ENCODE assay signal across 21 cellular contexts in genomic region chr6:157014871-157015270, GRCh38.
DNase-seq lines count a peak whose midpoint lies in the region; ATAC-seq, FAIRE-seq and TF ChIP-seq lines count a peak whose summit lies in the region.
"Had no signal": no experiment of that assay in that cellular context is flagged by ENCODE, and none has a peak within 500 bp of the region (broad histone marks: within the 10 kb centered on the region; RNA-seq: fewer than 3 reads in every experiment).

No MANE protein-coding gene starts in this region.

- DNase-seq in D721Med (ENCODE audit: insufficient read length, low spot score) (no peak), HAP-1 (ENCODE audit: low spot score in 2 of 2) (peak; percentile 24 to 37), NCI-H82 (lab: John Stamatoyannopoulos, UW) (peak; percentile 74), memory B cell (ENCODE audit: low spot score in 2 of 2) (no peak), nucleus accumbens (lab: John Stamatoyannopoulos, UW) (no peak), mesothelial cell of epicardium (ENCODE audit: low spot score in 2 of 2, unreplicated experiment in 2 of 2) (no peak), endothelial cell (ENCODE audit: low spot score) (no peak)
- DNase-seq: ACHN, C1 segment of cervical spinal cord, DMS79 treated with DMSO at 0.1 percent for 48 hours, H9, MM.1S, NCI-H1092 treated with DMSO at 0.1 percent for 48 hours, NCI-H146, NCI-H2081, NCI-H226, NCI-H774, PC-3, SIG-M5, T-cell had no signal

- H3K27me3 Mint-ChIP-seq in memory B cell (no peaks in the 10 kb centered on the region), mesothelial cell of epicardium (ENCODE audit: low read depth) (no peaks in the 10 kb centered on the region), endothelial cell (ENCODE audit: unreplicated experiment) (peaks cover 5% of the 10 kb centered on the region)
- H3K27me3 Mint-ChIP-seq: T-cell had no signal

- peaks cover 14% of the 10 kb centered on the region for H3K4me1 ChIP-seq in HAP-1

- H3K4me3 Mint-ChIP-seq in memory B cell = no peak overlapping the region
- H3K4me3 Mint-ChIP-seq in mesothelial cell of epicardium = no peak overlapping the region
- H3K4me3 Mint-ChIP-seq in endothelial cell (ENCODE audit: unreplicated experiment) = no peak overlapping the region
- H3K4me3 Mint-ChIP-seq: H9, T-cell had no signal

- H3K4me1 Mint-ChIP-seq in memory B cell (peaks cover 48% of the 10 kb centered on the region), mesothelial cell of epicardium (peaks cover 24% of the 10 kb centered on the region), endothelial cell (ENCODE audit: unreplicated experiment) (peaks cover 17% of the 10 kb centered on the region)

- H3K9me3 ChIP-seq in HAP-1 = no peaks in the 10 kb centered on the region

- in situ Hi-C loops in HAP-1 (cut with MboI; ENCODE audit: low sequenced_read_pairs) = no loop called here

- no peaks in the 10 kb centered on the region for H3K27me3 ChIP-seq in HAP-1 (ENCODE audit: low read depth)

- TF ChIP-seq CTCF in D721Med (IDR thresholded peaks at IDR 0.05; ENCODE audit: insufficient read depth, missing control alignments) (no peak), mesothelial cell of epicardium (IDR thresholded peaks at IDR 0.05; ENCODE audit: unreplicated experiment) (no peak), endothelial cell (IDR thresholded peaks at IDR 0.05; ENCODE audit: unreplicated experiment) (no peak)

- H3K36me3 ChIP-seq in HAP-1 (replicated peaks) = no peaks in the 10 kb centered on the region

- peaks cover 2% of the 10 kb centered on the region for H3K36me3 Mint-ChIP-seq in memory B cell
- peaks cover 9% of the 10 kb centered on the region for H3K36me3 Mint-ChIP-seq in mesothelial cell of epicardium
- H3K36me3 Mint-ChIP-seq in endothelial cell (ENCODE audit: low read depth, unreplicated experiment) = no peaks in the 10 kb centered on the region
- H3K36me3 Mint-ChIP-seq: T-cell had no signal

- H3K9me3 Mint-ChIP-seq in memory B cell = no peaks in the 10 kb centered on the region
- H3K9me3 Mint-ChIP-seq in mesothelial cell of epicardium = peaks cover 12% of the 10 kb centered on the region
- H3K9me3 Mint-ChIP-seq in endothelial cell (ENCODE audit: unreplicated experiment) = no peaks in the 10 kb centered on the region

- FAIRE-seq in D721Med (lab: Jason Lieb, UNC) = peak; percentile 41

- H3K4me3 ChIP-seq in HAP-1 = no peak overlapping the region

- no peak for ATAC-seq in memory B cell (ENCODE audit: low read depth)
- ATAC-seq: PC-3, SK-N-SH treated with all-trans-retinoic acid at 6 μM for 48 hours, T-cell had no signal

- H3K27ac Mint-ChIP-seq in memory B cell = peak overlapping the region; percentile 69
- H3K27ac Mint-ChIP-seq in mesothelial cell of epicardium = no peak overlapping the region
- H3K27ac Mint-ChIP-seq in endothelial cell (ENCODE audit: unreplicated experiment) = no peak overlapping the region
- H3K27ac Mint-ChIP-seq: H9 had no signal

Comparison
In these comparisons a context has a peak if more than half of its experiments do, and no peak if none do; other contexts are left out.
1. DNase-seq: peak in HAP-1 (2 of 2) and NCI-H82 (single experiment); none in D721Med (single experiment), memory B cell (0 of 2), nucleus accumbens (0 of 56), mesothelial cell of epicardium (0 of 2) and endothelial cell (single experiment).